In genomic region chr2:178804791-178805190, GRCh38 we compare ENCODE assay signal across 10 cellular contexts.
DNase-seq lines count a peak whose midpoint lies in the region; ATAC-seq and TF ChIP-seq lines count a peak whose summit lies in the region.
"Had no signal": no experiment of that assay in that cellular context is flagged by ENCODE, and none has a peak within 500 bp of the region (broad histone marks: within the 10 kb centered on the region; RNA-seq: fewer than 3 reads in every experiment).

No MANE protein-coding gene starts in this region.

- CTCF ChIA-PET in HEK293T (lab: Yijun Ruan, JAX), result interaction anchor here (0.6 to 1.2 kb wide), 4 partner anchors 10 to 543 kb away, joined by 3 to 5 read pairs (median 4); no protein-coding TSS in a partner anchor

- H3K9ac ChIP-seq in NT2/D1 (ENCODE audit: insufficient read length, low read depth), result no peak overlapping the region

- H3K4me3 ChIP-seq in NT2/D1 (ENCODE audit: insufficient read length, low read depth), result no peak overlapping the region
- H3K4me3 ChIP-seq in foreskin fibroblast (ENCODE audit: low read depth in 1 of 2, low read length in 2 of 2), result no peak overlapping the region
- H3K4me3 ChIP-seq: SK-N-MC had no signal

- H3K27me3 ChIP-seq in NT2/D1 (ENCODE audit: insufficient read depth, insufficient read length), result no peaks in the 10 kb centered on the region

- no peaks in the 10 kb centered on the region for H3K9me3 ChIP-seq in NT2/D1 (ENCODE audit: insufficient read depth, low read length)

- H3K36me3 ChIP-seq in NT2/D1 (ENCODE audit: insufficient read depth, insufficient read length, low read length), result no peaks in the 10 kb centered on the region

- TF ChIP-seq CTCF in foreskin fibroblast (IDR thresholded peaks at IDR 0.05; ENCODE audit: low read depth, low read length), result peak; percentile 53

- ATAC-seq in GM19397 (IDR thresholded peaks at IDR 0.05; ENCODE audit: unreplicated experiment), result no peak
- ATAC-seq in GM19328 (IDR thresholded peaks at IDR 0.05; ENCODE audit: unreplicated experiment), result no peak

- POLR2A ChIA-PET in HEK293T (lab: Yijun Ruan, JAX), result no interaction called here

- H3K4me1 ChIP-seq in NT2/D1 (ENCODE audit: insufficient read depth, insufficient read length), result no peaks in the 10 kb centered on the region

- DNase-seq in GM03348 (ENCODE audit: low spot score) (peak; percentile 15), HEK293T (ENCODE audit: extremely low spot score) (peak; percentile 47), NT2/D1 (ENCODE audit: low read depth, low spot score) (peak; percentile 27), foreskin fibroblast (peak in 1 of 2 donors; percentile 15), epidermal melanocyte (ENCODE audit: insufficient read length, low spot score) (no peak)
- no peak for DNase-seq in activated T-cell treated with anti-CD3 and anti-CD28 coated beads, Interleukin-2, amount 50 U/mL, for 48 hours
- DNase-seq: naive B cell had no signal

TF ChIP-seq in HEK293T, 16 proteins besides CTCF, POLR2A, EP300 and RAD21:
- no peak for TF ChIP-seq L3MBTL2 (conservative IDR thresholded peaks at IDR 0.05)
- no peak for TF ChIP-seq CTBP1 (IDR thresholded peaks at IDR 0.05; ENCODE audit: borderline replicate concordance)
- TF ChIP-seq NFRKB (IDR thresholded peaks at IDR 0.05), result no peak
- no peak for TF ChIP-seq ARNT (IDR thresholded peaks at IDR 0.05)
- no peak for TF ChIP-seq TARDBP (IDR thresholded peaks at IDR 0.05)
- no peak for TF ChIP-seq LEF1 (IDR thresholded peaks at IDR 0.05; ENCODE audit: borderline replicate concordance)
- TF ChIP-seq ZNF384 (IDR thresholded peaks at IDR 0.05), result no peak
- TF ChIP-seq HDGF (IDR thresholded peaks at IDR 0.05; ENCODE audit: borderline replicate concordance), result no peak
- TF ChIP-seq PKNOX1 (IDR thresholded peaks at IDR 0.05), result no peak
- no peak for TF ChIP-seq SUZ12 (IDR thresholded peaks at IDR 0.05)
- no peak for TF ChIP-seq FOXM1 (IDR thresholded peaks at IDR 0.05; ENCODE audit: borderline replicate concordance)
- TF ChIP-seq FOXK2 (IDR thresholded peaks at IDR 0.05), result no peak
- TF ChIP-seq FOXA1 (IDR thresholded peaks at IDR 0.05), result no peak
- no peak for TF ChIP-seq BHLHE40 (IDR thresholded peaks at IDR 0.05; ENCODE audit: borderline replicate concordance)
- no peak for TF ChIP-seq SP1 (IDR thresholded peaks at IDR 0.05)
- no peak for TF ChIP-seq ELF4 (IDR thresholded peaks at IDR 0.05)

Comparison
In these comparisons a context has a peak if more than half of its experiments do, and no peak if none do; other contexts are left out.
1. DNase-seq: peak in GM03348 (single experiment), HEK293T (single experiment) and NT2/D1 (single experiment); none in epidermal melanocyte (single experiment) and activated T-cell treated with anti-CD3 and anti-CD28 coated beads, Interleukin-2, amount 50 U/mL, for 48 hours (0 of 2).